ENCODE assay signal across 8 cellular contexts in the genomic region with DNA sequence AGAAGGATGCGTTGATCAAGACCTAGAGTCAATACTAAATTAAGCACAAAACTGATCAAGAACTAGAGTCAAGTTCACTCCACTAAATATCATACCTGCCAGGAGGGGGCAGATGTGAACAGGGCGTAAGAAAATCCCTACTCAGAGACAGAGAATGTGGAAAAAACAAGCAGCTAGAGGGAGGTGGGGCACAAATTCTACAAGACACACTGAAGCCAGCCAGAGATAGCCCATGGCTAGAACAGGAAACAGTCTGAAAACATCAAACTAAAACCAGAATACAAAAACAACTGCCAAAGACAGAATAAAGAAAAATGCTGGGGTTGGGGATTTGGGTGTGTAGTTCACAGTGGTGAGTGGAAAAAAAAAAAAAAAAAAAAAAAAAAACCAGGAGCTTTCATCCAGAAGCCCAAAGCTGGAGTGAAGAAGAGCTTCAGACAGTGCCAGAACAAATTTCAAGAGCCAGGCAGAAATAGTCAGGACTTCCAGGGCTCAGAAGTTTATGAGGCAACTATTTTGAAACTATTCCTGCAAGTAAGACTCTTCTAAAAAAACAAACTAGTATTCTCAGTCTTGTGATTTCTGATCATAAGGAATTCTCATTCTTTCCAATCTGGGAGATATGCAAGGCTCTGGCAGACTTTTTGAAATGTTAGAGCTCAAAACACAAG.
DNase-seq lines count a peak whose midpoint lies in the region; ATAC-seq and TF ChIP-seq lines count a peak whose summit lies in the region.

No MANE protein-coding gene starts in this region.

- peak; percentile 85 for DNase-seq in PC-3
- peak; percentile 91 for DNase-seq in amniotic epithelial cell (ENCODE audit: low read depth)
- peak; percentile 75 for DNase-seq in iPS-NIHi11 (ENCODE audit: low spot score)
- peak; percentile 15 for DNase-seq in stimulated activated CD4-positive, alpha-beta T cell treated with anti-CD3 and anti-CD28 coated beads, Interleukin-12 subunit alpha, Interleukin-12 subunit beta, amount 100 ng/mL, for 4 hours

- peak overlapping the region; percentile 17; the same call in 1 of the 2 replicates for H2AFZ ChIP-seq in PC-3 (ENCODE audit: low read length)

- H3K4me2 ChIP-seq in DOHH2 (ENCODE audit: low read length) (no peak overlapping the region), PC-3 (ENCODE audit: low read length) (peak overlapping the region; percentile 26; the same call in 1 of the 2 replicates)

- no TSS peak for BruUV-seq in PC-3 (replicated peaks; lab: Mats Ljungman, UMichigan)

- H3K79me2 ChIP-seq in DOHH2 (ENCODE audit: control insufficient read depth, low read length) = no peaks in the 10 kb centered on the region
- H3K79me2 ChIP-seq in PC-3 (ENCODE audit: low read length) = no peaks in the 10 kb centered on the region

- POLR2A ChIA-PET in PC-3 (lab: Charles Lee; ENCODE audit: unreplicated experiment) = interaction anchor here (0.6 to 0.7 kb wide), 3 partner anchors 48 to 159 kb away, joined by 3 to 12 read pairs (median 6); no protein-coding TSS in a partner anchor

- H3F3A ChIP-seq in DOHH2 (ENCODE audit: control insufficient read depth, insufficient read depth) (no peaks in the 10 kb centered on the region), PC-3 (ENCODE audit: low read length, unreplicated experiment) (no peaks in the 10 kb centered on the region)

- H3K27ac ChIP-seq in DOHH2 (ENCODE audit: low read depth, low read length) (no peak overlapping the region), PC-3 (ENCODE audit: low read length) (no peak overlapping the region)

- ATAC-seq in GM21390 (IDR thresholded peaks at IDR 0.05; ENCODE audit: unreplicated experiment) = peak; percentile 81
- peak; percentile 87 for ATAC-seq in PC-3
- ATAC-seq in GM19324 (IDR thresholded peaks at IDR 0.05; ENCODE audit: low FRiP score, unreplicated experiment) = no peak

- peak; percentile 86 for TF ChIP-seq CTCF in DOHH2 (IDR thresholded peaks at IDR 0.05; ENCODE audit: low read depth, low read length, poor library complexity, severe bottlenecking)
- TF ChIP-seq CTCF in PC-3 (conservative IDR thresholded peaks at IDR 0.05; ENCODE audit: low read depth, low read length) = peak; percentile 87

- H3K4me3 ChIP-seq in DOHH2 (ENCODE audit: low read length) (no peak overlapping the region), PC-3 (ENCODE audit: low read length) (no peak overlapping the region)

- H4K20me1 ChIP-seq in DOHH2 (ENCODE audit: control insufficient read depth, insufficient read depth, low read depth, low read length) (no peaks in the 10 kb centered on the region), PC-3 (ENCODE audit: low read length) (no peaks in the 10 kb centered on the region)

- no peaks in the 10 kb centered on the region for H3K9me3 ChIP-seq in DOHH2 (ENCODE audit: control insufficient read depth, insufficient read depth, low read length)
- no peaks in the 10 kb centered on the region for H3K9me3 ChIP-seq in PC-3 (ENCODE audit: low read length)

- no peak for TF ChIP-seq EP300 in Ishikawa (IDR thresholded peaks at IDR 0.05; ENCODE audit: borderline replicate concordance)

- peak; percentile 79 for TF ChIP-seq RAD21 in Ishikawa (IDR thresholded peaks at IDR 0.05; ENCODE audit: low read depth)

- no peak overlapping the region for H3K9ac ChIP-seq in PC-3 (ENCODE audit: low read length)

- H3K27me3 ChIP-seq in DOHH2 (ENCODE audit: control insufficient read depth, low read length) (peaks cover 8% of the 10 kb centered on the region), PC-3 (ENCODE audit: low read length) (no peaks in the 10 kb centered on the region)

- H3K9me2 ChIP-seq in DOHH2 (replicated peaks; ENCODE audit: control insufficient read depth, low read length) (no peaks in the 10 kb centered on the region), PC-3 (replicated peaks; ENCODE audit: low read length) (no peaks in the 10 kb centered on the region)

- intact Hi-C loops in PC-3 (cut with micrococcal nuclease) = loop anchor here (1.0 kb wide), 4 partner anchors 82 to 366 kb away; no protein-coding TSS in a partner anchor

- H3K36me3 ChIP-seq in DOHH2 (ENCODE audit: control insufficient read depth, low read length) (no peaks in the 10 kb centered on the region), PC-3 (ENCODE audit: low read depth, low read length) (no peaks in the 10 kb centered on the region)

- 0 out of 2 replicates have a peak, but pooled peaks cover 3% of the 10 kb centered on the region for H3K4me1 ChIP-seq in DOHH2 (ENCODE audit: control insufficient read depth, low read length)
- peaks cover 20% of the 10 kb centered on the region for H3K4me1 ChIP-seq in PC-3 (ENCODE audit: insufficient read depth, low read length)

- CTCF ChIA-PET in PC-3 (lab: Charles Lee) = interaction anchor here (0.6 to 1.8 kb wide), 14 partner anchors 17 to 607 kb away, joined by 3 to 35 read pairs (median 7); a partner anchor contains a TSS

TF ChIP-seq in Ishikawa, 13 proteins besides CTCF, POLR2A, EP300 and RAD21:
- TF ChIP-seq TEAD4 (IDR thresholded peaks at IDR 0.05) (peak; percentile 57; the same call in 1 of the 2 replicates), TCF12 (IDR thresholded peaks at IDR 0.05; ENCODE audit: low read depth) (no peak), ZBTB7A (IDR thresholded peaks at IDR 0.05; ENCODE audit: low read depth) (no peak), FOXM1 (IDR thresholded peaks at IDR 0.05; ENCODE audit: borderline replicate concordance, low read depth) (no peak)
TF ChIP-seq in Ishikawa: peak in this region for 1.

Comparison
In these comparisons a context has a peak if more than half of its experiments do, and no peak if none do; other contexts are left out.
1. DNase-seq: peak in every context shown above with its lines; median percentile 91 in amniotic epithelial cell; 85 in PC-3; 75 in iPS-NIHi11; 15 in stimulated activated CD4-positive, alpha-beta T cell treated with anti-CD3 and anti-CD28 coated beads, Interleukin-12 subunit alpha, Interleukin-12 subunit beta, amount 100 ng/mL, for 4 hours.